ENCODE assay signal across 8 cellular contexts in genomic region chr17:3724373-3725077, GRCh38. TPM values are rescaled to one million over a fixed set of nuclear protein-coding genes. Genes with fewer than 3 reads are reported as not detected.
DNase-seq lines count a peak whose midpoint lies in the region; ATAC-seq and TF ChIP-seq lines count a peak whose summit lies in the region.

No MANE protein-coding gene starts in this region.

- peaks cover 12% of the 10 kb centered on the region for H3K4me1 ChIP-seq in testis

- intact Hi-C loops in activated CD4-positive, alpha-beta T cell treated with anti-CD3 and anti-CD28 coated beads, Interleukin-2, amount 10 ng/mL, durations not matched to agents 24 days and 14 days (cut with micrococcal nuclease): loop anchor here (5.0 kb wide), 1 partner anchor 238 kb away; the partner anchor contains the start of gene ATP2A3
- intact Hi-C loops in testis (cut with DNase I; ENCODE audit: low total_unique reads): no loop called here

- peaks cover 61% of the 10 kb centered on the region for H3K36me3 Mint-ChIP-seq in activated CD4-positive, alpha-beta T cell treated with anti-CD3 and anti-CD28 coated beads, Interleukin-2, amount 10 ng/mL, durations not matched to agents 24 days and 14 days (ENCODE audit: low read depth)
- H3K36me3 Mint-ChIP-seq in WTC11: peaks cover 44% of the 10 kb centered on the region

- H3K4me1 Mint-ChIP-seq in activated CD4-positive, alpha-beta T cell treated with anti-CD3 and anti-CD28 coated beads, Interleukin-2, amount 10 ng/mL, durations not matched to agents 24 days and 14 days: peaks cover 43% of the 10 kb centered on the region
- peaks cover 29% of the 10 kb centered on the region for H3K4me1 Mint-ChIP-seq in WTC11

- no peaks in the 10 kb centered on the region for H3K9me3 ChIP-seq in iPS-18c (ENCODE audit: control insufficient read depth, insufficient read depth, low read length)
- H3K9me3 ChIP-seq in testis: no peaks in the 10 kb centered on the region

- peak overlapping the region in 1 of 2 donors; percentile 87 for H3K27ac ChIP-seq in testis

- ATAC-seq in WTC11: no peak; the same call in 1 of the 2 replicates

- no peak for DNase-seq in activated CD4-positive, alpha-beta T cell treated with anti-CD3 and anti-CD28 coated beads, Interleukin-2, amount 10 ng/mL, durations not matched to agents 24 days and 14 days
- DNase-seq in activated CD4-positive, alpha-beta T cell treated with anti-CD3 and anti-CD28 coated beads for 48 hours: no peak
- DNase-seq in WTC11 (ENCODE audit: low spot score) (no peak), testis (no peak), midbrain (lab: John Stamatoyannopoulos, UW) (no peak), NCI-H2081 treated with DMSO at 0.1 percent for 48 hours (lab: John Stamatoyannopoulos, UW) (no peak), mucosa of gallbladder (ENCODE audit: low spot score) (no peak)

- peak overlapping the region; percentile 87 for H3K4me3 Mint-ChIP-seq in activated CD4-positive, alpha-beta T cell treated with anti-CD3 and anti-CD28 coated beads, Interleukin-2, amount 10 ng/mL, durations not matched to agents 24 days and 14 days
- H3K4me3 Mint-ChIP-seq in WTC11: peak overlapping the region; percentile 96

- TF ChIP-seq CTCF in WTC11 (IDR thresholded peaks at IDR 0.05) (no peak), testis (IDR thresholded peaks at IDR 0.05) (no peak)

- H3K36me3 ChIP-seq in testis (ENCODE audit: low read depth, missing control alignments): no peaks in the 10 kb centered on the region

- POLR2A ChIA-PET in WTC11 (lab: Charles Lee): interaction anchor here (1.9 kb wide), 1 partner anchor 31 kb away, joined by 4 read pairs; no protein-coding TSS in a partner anchor

- H3K27me3 Mint-ChIP-seq in activated CD4-positive, alpha-beta T cell treated with anti-CD3 and anti-CD28 coated beads, Interleukin-2, amount 10 ng/mL, durations not matched to agents 24 days and 14 days: no peaks in the 10 kb centered on the region
- H3K27me3 Mint-ChIP-seq in WTC11 (ENCODE audit: low read depth): no peaks in the 10 kb centered on the region

- 22 to 24% methylated on average over 11 to 19 of the region's 27 CpGs for WGBS in testis, 2 donors

- H3K27ac Mint-ChIP-seq in activated CD4-positive, alpha-beta T cell treated with anti-CD3 and anti-CD28 coated beads, Interleukin-2, amount 10 ng/mL, durations not matched to agents 24 days and 14 days: peak overlapping the region; percentile 68
- peak overlapping the region; percentile 85; the same call in 1 of the 2 replicates for H3K27ac Mint-ChIP-seq in WTC11

- H3K4me3 ChIP-seq in iPS-18c (ENCODE audit: insufficient read depth, low read depth, low read length) (peak overlapping the region; percentile 95), testis (peak overlapping the region; percentile 79 to 91)

- CTCF ChIA-PET in WTC11 (lab: Charles Lee): interaction anchor here (2.0 to 3.1 kb wide), 4 partner anchors 13 to 119 kb away, joined by 10 to 40 read pairs (median 22); partner anchors contain the start of gene P2RX5

- H3K27me3 ChIP-seq in testis: no peaks in the 10 kb centered on the region

- H3K9me3 Mint-ChIP-seq in activated CD4-positive, alpha-beta T cell treated with anti-CD3 and anti-CD28 coated beads, Interleukin-2, amount 10 ng/mL, durations not matched to agents 24 days and 14 days: no peaks in the 10 kb centered on the region
- H3K9me3 Mint-ChIP-seq in WTC11: no peaks in the 10 kb centered on the region

- no peak for TF ChIP-seq POLR2A in testis (IDR thresholded peaks at IDR 0.05)

TF ChIP-seq in WTC11, 78 proteins besides CTCF, POLR2A, EP300 and RAD21:
- TF ChIP-seq NR1H2 (CRISPR knock-in tag; IDR thresholded peaks at IDR 0.05): no peak
- no peak for TF ChIP-seq HMGA2 (CRISPR knock-in tag; IDR thresholded peaks at IDR 0.05)
- TF ChIP-seq, protein P1, sequence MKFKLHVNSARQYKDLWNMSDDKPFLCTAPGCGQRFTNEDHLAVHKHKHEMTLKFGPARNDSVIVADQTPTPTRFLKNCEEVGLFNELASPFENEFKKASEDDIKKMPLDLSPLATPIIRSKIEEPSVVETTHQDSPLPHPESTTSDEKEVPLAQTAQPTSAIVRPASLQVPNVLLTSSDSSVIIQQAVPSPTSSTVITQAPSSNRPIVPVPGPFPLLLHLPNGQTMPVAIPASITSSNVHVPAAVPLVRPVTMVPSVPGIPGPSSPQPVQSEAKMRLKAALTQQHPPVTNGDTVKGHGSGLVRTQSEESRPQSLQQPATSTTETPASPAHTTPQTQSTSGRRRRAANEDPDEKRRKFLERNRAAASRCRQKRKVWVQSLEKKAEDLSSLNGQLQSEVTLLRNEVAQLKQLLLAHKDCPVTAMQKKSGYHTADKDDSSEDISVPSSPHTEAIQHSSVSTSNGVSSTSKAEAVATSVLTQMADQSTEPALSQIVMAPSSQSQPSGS (CRISPR knock-in tag; IDR thresholded peaks at IDR 0.05; ENCODE audit: borderline replicate concordance, low read depth): no peak
- TF ChIP-seq NR2C2 (CRISPR knock-in tag; IDR thresholded peaks at IDR 0.05): no peak
- no peak for TF ChIP-seq SMAD3 (CRISPR knock-in tag; IDR thresholded peaks at IDR 0.05; ENCODE audit: borderline replicate concordance)
- no peak for TF ChIP-seq NFYB (CRISPR knock-in tag; conservative IDR thresholded peaks at IDR 0.05; ENCODE audit: low read depth)
- no peak for TF ChIP-seq FOXJ3 (CRISPR knock-in tag; IDR thresholded peaks at IDR 0.05; ENCODE audit: borderline replicate concordance)
- TF ChIP-seq IRF1 (CRISPR knock-in tag; IDR thresholded peaks at IDR 0.05): no peak; the same call in 1 of the 2 replicates
- TF ChIP-seq TEAD4 (CRISPR knock-in tag; IDR thresholded peaks at IDR 0.05): no peak
- TF ChIP-seq ZBTB21 (CRISPR knock-in tag; IDR thresholded peaks at IDR 0.05; ENCODE audit: borderline replicate concordance): no peak
- TF ChIP-seq RORB (CRISPR knock-in tag; IDR thresholded peaks at IDR 0.05): no peak
- no peak for TF ChIP-seq TP53 (CRISPR knock-in tag; IDR thresholded peaks at IDR 0.05)

RNA-seq across cellular contexts. Expression of gene HASPIN, which starts 0.8 kb away (rescaled TPM):
- 25.1 and 25.3 TPM in 2 replicates for total RNA-seq in activated CD4-positive, alpha-beta T cell treated with anti-CD3 and anti-CD28 coated beads, Interleukin-2, amount 10 ng/mL, durations not matched to agents 24 days and 14 days
- total RNA-seq in WTC11 (2021) (30.0 to 30.8 TPM (median 30.4 TPM) in 3 replicates), testis (10 to 100 TPM; 14.9 to 16.7 TPM), mucosa of gallbladder (0.32 TPM)
- 20.5 TPM for polyA plus RNA-seq in testis (ENCODE audit: insufficient read depth, low read depth, low replicate concordance)

RNA-seq across cellular contexts. Expression of gene P2RX5, which starts 28.6 kb away (rescaled TPM):
- total RNA-seq in activated CD4-positive, alpha-beta T cell treated with anti-CD3 and anti-CD28 coated beads, Interleukin-2, amount 10 ng/mL, durations not matched to agents 24 days and 14 days: 92.3 and 92.8 TPM in 2 replicates
- total RNA-seq in WTC11 (2021) (6.4 to 9.5 TPM (median 8.8 TPM) in 3 replicates), testis (1 to 10 TPM; 2.0 to 3.0 TPM), mucosa of gallbladder (2.0 TPM)
- 3.7 TPM for polyA plus RNA-seq in testis (ENCODE audit: insufficient read depth, low read depth, low replicate concordance)

RNA-seq across cellular contexts. Expression of gene EMC6, which starts 55.9 kb away (rescaled TPM):
- 69.4 and 70.5 TPM in 2 replicates for total RNA-seq in activated CD4-positive, alpha-beta T cell treated with anti-CD3 and anti-CD28 coated beads, Interleukin-2, amount 10 ng/mL, durations not matched to agents 24 days and 14 days
- total RNA-seq in WTC11 (2021): 81.2 to 89.7 TPM (median 86.0 TPM) in 3 replicates
- 10 to 100 TPM; 39.0 to 46.5 TPM for total RNA-seq in testis
- 74.1 TPM for polyA plus RNA-seq in testis (ENCODE audit: insufficient read depth, low read depth, low replicate concordance)
- total RNA-seq in mucosa of gallbladder: 35.7 TPM

RNA-seq across cellular contexts. Expression of gene TAX1BP3, which starts 56.1 kb away (rescaled TPM):
- 28.7 and 29.0 TPM in 2 replicates for total RNA-seq in activated CD4-positive, alpha-beta T cell treated with anti-CD3 and anti-CD28 coated beads, Interleukin-2, amount 10 ng/mL, durations not matched to agents 24 days and 14 days
- total RNA-seq in WTC11 (2021): 71.9 to 76.9 TPM (median 76.2 TPM) in 3 replicates
- 100 to 1,000 TPM; 150 to 212 TPM for total RNA-seq in testis
- polyA plus RNA-seq in testis (ENCODE audit: insufficient read depth, low read depth, low replicate concordance): 93.6 TPM
- total RNA-seq in mucosa of gallbladder: 158 TPM

Comparison
In these comparisons a context has a peak if more than half of its experiments do, and no peak if none do; other contexts are left out.
1. RNA of gene HASPIN, which starts 0.8 kb away (total RNA-seq): 30.0 to 30.8 TPM in WTC11, 25.1 to 25.3 TPM in activated CD4-positive, alpha-beta T cell treated with anti-CD3 and anti-CD28 coated beads, Interleukin-2, amount 10 ng/mL, durations not matched to agents 24 days and 14 days and 14.9 to 16.7 TPM in testis; 0.32 TPM in mucosa of gallbladder (single experiment); every median in the first group is over 10 times any median in the second.